In the genomic region with DNA sequence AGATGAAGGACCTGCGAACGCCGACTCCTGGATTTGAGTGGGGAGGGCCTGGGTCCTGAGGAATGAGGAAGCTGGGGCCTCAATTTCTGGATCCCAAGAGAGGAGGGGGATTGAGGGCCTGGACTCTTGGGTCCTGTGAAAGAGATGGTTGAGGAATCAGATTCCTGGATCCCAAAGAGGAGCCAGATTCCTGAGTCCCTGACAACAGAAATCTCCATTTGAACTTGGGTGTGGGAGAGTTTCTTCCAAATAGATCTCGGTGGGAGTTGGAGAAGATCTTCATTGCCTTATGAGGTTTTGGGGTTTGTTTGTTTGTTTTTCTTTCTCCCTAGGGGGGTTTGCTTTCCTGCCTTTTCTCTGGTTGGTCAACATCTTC, we compare ENCODE assay signal across 8 cellular contexts. TPM values are rescaled to one million over a fixed set of nuclear protein-coding genes. Genes with fewer than 3 reads are reported as not detected.
DNase-seq lines count a peak whose midpoint lies in the region; ATAC-seq, FAIRE-seq and TF ChIP-seq lines count a peak whose summit lies in the region.

No MANE protein-coding gene starts in this region.

- peak overlapping the region; percentile 100; a peak in 6 of 7 replicates for H3K27ac Mint-ChIP-seq in H9
- H3K27ac Mint-ChIP-seq in activated CD4-positive, alpha-beta memory T cell treated with anti-CD3 and anti-CD28 coated beads, Interleukin-2, amount 10 ng/mL, durations not matched to agents 7 days and 5 days: peak overlapping the region; percentile 99

- no peak overlapping the region for H2BK20ac ChIP-seq in H9 (ENCODE audit: low read depth, low read length, poor library complexity, severe bottlenecking)

- no peaks in the 10 kb centered on the region for H3K9me3 Mint-ChIP-seq in H9
- H3K9me3 Mint-ChIP-seq in activated CD4-positive, alpha-beta memory T cell treated with anti-CD3 and anti-CD28 coated beads, Interleukin-2, amount 10 ng/mL, durations not matched to agents 7 days and 5 days: no peaks in the 10 kb centered on the region

- no peak overlapping the region for H2BK5ac ChIP-seq in H9 (ENCODE audit: insufficient read length, low read length)

- H2BK12ac ChIP-seq in H9 (ENCODE audit: insufficient read length, low read depth, low read length): no peak overlapping the region

- peak overlapping the region; percentile 96 for H3K4me3 Mint-ChIP-seq in H9
- H3K4me3 Mint-ChIP-seq in activated CD4-positive, alpha-beta memory T cell treated with anti-CD3 and anti-CD28 coated beads, Interleukin-2, amount 10 ng/mL, durations not matched to agents 7 days and 5 days: peak overlapping the region; percentile 95

- H4K20me1 ChIP-seq in H9 (ENCODE audit: control insufficient read depth, insufficient read depth, insufficient read length) (no peaks in the 10 kb centered on the region), hepatocyte (ENCODE audit: insufficient read depth, poor library complexity, severe bottlenecking) (no peaks in the 10 kb centered on the region)

- no peak overlapping the region for H2AK5ac ChIP-seq in H9 (ENCODE audit: insufficient read length, low read length)

- no peak overlapping the region for H4K8ac ChIP-seq in H9 (replicated peaks; ENCODE audit: insufficient read length, low read depth, low read length)

- no peaks in the 10 kb centered on the region for H3K79me2 ChIP-seq in H9 (ENCODE audit: insufficient read depth, low read length)
- peaks cover 35% of the 10 kb centered on the region for H3K79me2 ChIP-seq in hepatocyte

- no peak overlapping the region for H3K18ac ChIP-seq in H9 (ENCODE audit: insufficient read length, low read depth, low read length)

- H3K9me2 ChIP-seq in hepatocyte (replicated peaks; ENCODE audit: insufficient read depth): no peaks in the 10 kb centered on the region

- H3K79me1 ChIP-seq in H9 (ENCODE audit: insufficient read depth, low read depth, low read length, poor library complexity, severe bottlenecking): peaks cover 3% of the 10 kb centered on the region

- no CpG with 5 or more reads among the region's 4 CpGs for WGBS in H9 (ENCODE audit: extremely low coverage, insufficient read length, low lambda C conversion rate)
- WGBS in hepatocyte (ENCODE audit: low lambda C conversion rate, missing lambda C conversion rate): 0% methylated on average over 4 of the region's 4 CpGs
- 3 to 14% (median 7%) methylated on average over 4 of the region's 4 CpGs for WGBS in small intestine, 3 donors

- H2AFZ ChIP-seq in H9 (ENCODE audit: low read length) (no peak overlapping the region), hepatocyte (peak overlapping the region; percentile 22)

- TF ChIP-seq CTCF in H9 (conservative IDR thresholded peaks at IDR 0.05): no peak
- no peak for TF ChIP-seq CTCF in hepatocyte (IDR thresholded peaks at IDR 0.05; ENCODE audit: poor library complexity)

- FAIRE-seq in small intestine (lab: Jason Lieb, UNC): no peak

- H3T11ph ChIP-seq in H9 (ENCODE audit: low read length): no peak overlapping the region

- no peak overlapping the region for H2BK120ac ChIP-seq in H9 (ENCODE audit: low read depth, low read length, poor library complexity, severe bottlenecking)

- no peak overlapping the region for H3K23ac ChIP-seq in H9 (ENCODE audit: insufficient read length, low read depth, low read length)

- H3K4me3 ChIP-seq in hepatocyte (peak overlapping the region; percentile 48), small intestine (ENCODE audit: low read depth in 1 of 2, low read length in 2 of 2) (peak overlapping the region; percentile 72 to 77)

- H3K36me3 Mint-ChIP-seq in H9 (ENCODE audit: insufficient read depth in 1 of 3, low read depth in 3 of 3): peaks cover 3 to 17% (median 5%) of the 10 kb centered on the region in 3 experiments; a peak in 4 of 7 replicates
- H3K36me3 Mint-ChIP-seq in activated CD4-positive, alpha-beta memory T cell treated with anti-CD3 and anti-CD28 coated beads, Interleukin-2, amount 10 ng/mL, durations not matched to agents 7 days and 5 days (ENCODE audit: low read depth): peaks cover 21% of the 10 kb centered on the region

- H3K4me1 ChIP-seq in H9 (ENCODE audit: insufficient read depth, low read length) (peaks cover 4% of the 10 kb centered on the region; the same call in 1 of the 2 replicates), hepatocyte (ENCODE audit: insufficient read depth) (peaks cover 15% of the 10 kb centered on the region), small intestine (ENCODE audit: control insufficient read depth in 2 of 2, insufficient read depth in 1 of 2, low read depth in 1 of 2, low read length in 1 of 2) (peaks cover 3 to 4% of the 10 kb centered on the region in 2 donors)

- peak overlapping the region; percentile 71 for H3K9ac ChIP-seq in H9 (ENCODE audit: extremely low read depth, insufficient read length, low read length)

- H3K4me2 ChIP-seq in H9 (ENCODE audit: insufficient read depth, insufficient read length, low read length) (peak overlapping the region; percentile 95), hepatocyte (peak overlapping the region; percentile 93)

- H3K27me3 Mint-ChIP-seq in H9 (ENCODE audit: low read depth): no peaks in the 10 kb centered on the region
- no peaks in the 10 kb centered on the region for H3K27me3 Mint-ChIP-seq in activated CD4-positive, alpha-beta memory T cell treated with anti-CD3 and anti-CD28 coated beads, Interleukin-2, amount 10 ng/mL, durations not matched to agents 7 days and 5 days

- H3K27ac ChIP-seq in H9 (ENCODE audit: insufficient read length, low read depth, low read length) (no peak overlapping the region), hepatocyte (peak overlapping the region; percentile 73), small intestine (ENCODE audit: low read depth in 1 of 2, low read length in 1 of 2) (peak overlapping the region; percentile 41 to 100)

- POLR2A ChIA-PET in activated CD4-positive, alpha-beta memory T cell treated with anti-CD3 and anti-CD28 coated beads, Interleukin-2, amount 10 ng/mL, durations not matched to agents 7 days and 5 days (lab: Charles Lee): interaction anchor here (0.6 to 5.4 kb wide), 8 partner anchors 11 to 600 kb away, joined by 3 to 46 read pairs (median 12); a partner anchor contains a TSS

- H4K5ac ChIP-seq in H9 (ENCODE audit: insufficient read length, low read depth, low read length): no peak overlapping the region

- no peak overlapping the region for H3K4ac ChIP-seq in H9 (ENCODE audit: low read depth, low read length)

- no peak overlapping the region for H3K14ac ChIP-seq in H9 (ENCODE audit: insufficient read depth, low read length)

- no peak overlapping the region for H3K56ac ChIP-seq in H9 (ENCODE audit: insufficient read length, low read depth, low read length)

- no peaks in the 10 kb centered on the region for H3K9me3 ChIP-seq in H9 (ENCODE audit: control insufficient read depth, low read depth, low read length)
- H3K9me3 ChIP-seq in hepatocyte (ENCODE audit: low read depth): no peaks in the 10 kb centered on the region
- H3K9me3 ChIP-seq in small intestine (ENCODE audit: control insufficient read depth, low read depth): no peaks in the 10 kb centered on the region

- H3K36me3 ChIP-seq in hepatocyte (replicated peaks; ENCODE audit: insufficient read depth, low read depth): no peaks in the 10 kb centered on the region
- no peaks in the 10 kb centered on the region for H3K36me3 ChIP-seq in small intestine (ENCODE audit: control insufficient read depth in 2 of 2, insufficient read depth in 2 of 2, low read length in 2 of 2)

- DNase-seq in H9 (no peak), hepatocyte (ENCODE audit: low spot score) (no peak), small intestine (no peak), NCI-H526 (lab: John Stamatoyannopoulos, UW) (no peak), NCI-H1436 treated with DMSO at 0.1 percent for 48 hours (lab: John Stamatoyannopoulos, UW) (no peak), GDM1 (lab: John Stamatoyannopoulos, UW) (no peak)
- DNase-seq in activated CD4-positive, alpha-beta memory T cell treated with anti-CD3 and anti-CD28 coated beads, Interleukin-2, amount 10 ng/mL, durations not matched to agents 7 days and 5 days: no peak

- CTCF ChIA-PET in activated CD4-positive, alpha-beta memory T cell treated with anti-CD3 and anti-CD28 coated beads, Interleukin-2, amount 10 ng/mL, durations not matched to agents 7 days and 5 days (lab: Charles Lee): interaction anchor here (0.8 to 2.0 kb wide), 7 partner anchors 27 to 184 kb away, joined by 3 to 10 read pairs (median 4); a partner anchor contains a TSS

- ATAC-seq in HG02884 (IDR thresholded peaks at IDR 0.05; ENCODE audit: unreplicated experiment): no peak

- no peak overlapping the region for H2BK15ac ChIP-seq in H9 (ENCODE audit: low read depth, low read length)

- H4K91ac ChIP-seq in H9 (ENCODE audit: insufficient read length, low read depth, low read length): no peak overlapping the region

- peaks cover 16% of the 10 kb centered on the region for H3K23me2 ChIP-seq in H9 (ENCODE audit: insufficient read length, low read depth, low read length, poor library complexity, severe bottlenecking)

- peaks cover 20 to 38% of the 10 kb centered on the region in 2 experiments for H3K4me1 Mint-ChIP-seq in H9
- peaks cover 64% of the 10 kb centered on the region for H3K4me1 Mint-ChIP-seq in activated CD4-positive, alpha-beta memory T cell treated with anti-CD3 and anti-CD28 coated beads, Interleukin-2, amount 10 ng/mL, durations not matched to agents 7 days and 5 days

- H3K27me3 ChIP-seq in H9 (ENCODE audit: insufficient read depth, low read length) (no peaks in the 10 kb centered on the region), hepatocyte (no peaks in the 10 kb centered on the region), small intestine (ENCODE audit: control insufficient read depth in 2 of 2, insufficient read depth in 2 of 2, low read length in 2 of 2) (no peaks in the 10 kb centered on the region)

RNA-seq across cellular contexts. Expression of a gene that starts 0.6 kb away (rescaled TPM):
- total RNA-seq in H9 (2021) (69.7 and 77.7 TPM in 2 replicates), hepatocyte (24.8 and 39.1 TPM in 2 replicates)
- total RNA-seq in activated CD4-positive, alpha-beta memory T cell treated with anti-CD3 and anti-CD28 coated beads, Interleukin-2, amount 10 ng/mL, durations not matched to agents 7 days and 5 days: 10 to 100 TPM; 48.1 to 51.3 TPM
- polyA plus RNA-seq in hepatocyte (106 and 127 TPM in 2 replicates), small intestine (10 to 100 TPM; 59.7 to 95.9 (median 73.2) TPM)

RNA-seq across cellular contexts. Expression of a gene that starts 0.9 kb away (rescaled TPM):
- total RNA-seq in H9 (2021): 16.8 and 19.2 TPM in 2 replicates
- 10 to 100 TPM; 35.5 to 36.2 TPM for total RNA-seq in activated CD4-positive, alpha-beta memory T cell treated with anti-CD3 and anti-CD28 coated beads, Interleukin-2, amount 10 ng/mL, durations not matched to agents 7 days and 5 days
- 11.4 and 27.4 TPM in 2 replicates for total RNA-seq in hepatocyte
- 60.7 and 76.0 TPM in 2 replicates for polyA plus RNA-seq in hepatocyte
- 10 to 100 TPM; 14.6 to 99.7 (median 41.3) TPM for polyA plus RNA-seq in small intestine

RNA-seq across cellular contexts. Expression of a gene that starts 2.3 kb away (rescaled TPM):
- total RNA-seq in H9 (2021) (4.7 and 5.9 TPM in 2 replicates), hepatocyte (7.9 and 12.0 TPM in 2 replicates)
- 10 to 100 TPM; 13.1 to 16.2 TPM for total RNA-seq in activated CD4-positive, alpha-beta memory T cell treated with anti-CD3 and anti-CD28 coated beads, Interleukin-2, amount 10 ng/mL, durations not matched to agents 7 days and 5 days
- polyA plus RNA-seq in hepatocyte (13.6 and 17.6 TPM in 2 replicates), small intestine (10 to 100 TPM; 13.7 to 58.6 (median 39.7) TPM)

RNA-seq across cellular contexts. Expression of a gene that starts 3.8 kb away (rescaled TPM):
- total RNA-seq in H9 (2021): 2.9 and 3.2 TPM in 2 replicates
- 10 to 100 TPM; 78.9 to 90.5 TPM for total RNA-seq in activated CD4-positive, alpha-beta memory T cell treated with anti-CD3 and anti-CD28 coated beads, Interleukin-2, amount 10 ng/mL, durations not matched to agents 7 days and 5 days
- total RNA-seq in hepatocyte: 3.6 and 5.6 TPM in 2 replicates
- 4.5 and 4.6 TPM in 2 replicates for polyA plus RNA-seq in hepatocyte
- 10 to 100 TPM; 11.0 to 17.8 (median 13.2) TPM for polyA plus RNA-seq in small intestine

RNA-seq across cellular contexts. Expression of a gene that starts 10.8 kb away (rescaled TPM):
- 0.37 TPM in 2 replicates for total RNA-seq in H9 (2021)
- total RNA-seq in activated CD4-positive, alpha-beta memory T cell treated with anti-CD3 and anti-CD28 coated beads, Interleukin-2, amount 10 ng/mL, durations not matched to agents 7 days and 5 days: under 1 TPM in 1 of 2 experiments, not detected in 1; 0.48 TPM
- total RNA-seq in hepatocyte: 7.1 and 14.2 TPM in 2 replicates
- polyA plus RNA-seq in hepatocyte: 235 and 240 TPM in 2 replicates
- polyA plus RNA-seq in small intestine: 10 to 100 TPM in 1 of 3 donors, 1 to 10 TPM in 2; 2.0 to 41.7 (median 5.1) TPM
